20 cellular contexts compared by ENCODE assay signal in the genomic region with DNA sequence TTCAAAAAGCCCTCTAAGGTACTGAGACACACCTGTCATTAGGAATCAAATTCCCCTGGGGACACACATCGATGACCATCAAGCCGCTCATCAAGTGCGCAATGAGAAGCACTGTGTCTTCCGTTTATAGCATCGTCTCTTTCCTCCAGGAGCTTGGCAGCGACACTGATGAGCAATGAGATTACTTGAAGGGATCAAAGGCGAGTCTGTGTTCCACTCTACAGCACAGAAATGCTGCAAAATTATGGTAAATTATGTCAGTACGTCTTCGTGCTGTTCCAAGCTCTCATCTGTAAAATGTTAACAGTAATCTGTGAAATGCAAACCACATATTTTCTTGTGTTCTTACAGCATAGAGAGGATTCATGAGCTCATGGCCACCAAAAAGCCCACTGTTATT.
DNase-seq lines count a peak whose midpoint lies in the region; ATAC-seq lines count a peak whose summit lies in the region.
"Had no signal": no experiment of that assay in that cellular context is flagged by ENCODE, and none has a peak within 500 bp of the region (broad histone marks: within the 10 kb centered on the region; RNA-seq: fewer than 3 reads in every experiment).

No MANE protein-coding gene starts in this region.

- ATAC-seq in aorta (ENCODE audit: low FRiP score) (peak; percentile 8), HG03457 (IDR thresholded peaks at IDR 0.05; ENCODE audit: unreplicated experiment) (no peak), left colon (no peak)
- ATAC-seq: PC-3 had no signal

- no peak overlapping the region for H3K9ac ChIP-seq in adipocyte (ENCODE audit: low read length)

- H3K27ac ChIP-seq in aorta (ENCODE audit: low read depth in 1 of 2, low read length in 2 of 2): no peak overlapping the region
- H3K27ac ChIP-seq: C4-2B, SK-N-MC had no signal

- H3K9me3 ChIP-seq in adipocyte (ENCODE audit: control insufficient read depth, low read length): no peaks in the 10 kb centered on the region
- no peaks in the 10 kb centered on the region for H3K9me3 ChIP-seq in aorta (ENCODE audit: control insufficient read depth, low read length)

- intact Hi-C loops in aorta (cut with DNase I): no loop called here
- intact Hi-C loops in left colon (cut with DNase I, micrococcal nuclease): no loop called here

- no peaks in the 10 kb centered on the region for H3K36me3 ChIP-seq in adipocyte (ENCODE audit: control insufficient read depth, insufficient read depth, low read length, severe bottlenecking)
- H3K36me3 ChIP-seq in aorta (ENCODE audit: control insufficient read depth in 1 of 2, insufficient read depth in 2 of 2, low read length in 1 of 2): no peaks in the 10 kb centered on the region

- H3K27me3 ChIP-seq in adipocyte (replicated peaks; ENCODE audit: control insufficient read depth, insufficient read depth, low read length) (no peaks in the 10 kb centered on the region), aorta (ENCODE audit: control insufficient read depth in 1 of 2, insufficient read depth in 2 of 2, low read length in 1 of 2) (peaks cover 0 to 2% of the 10 kb centered on the region in 2 donors)

- WGBS in aorta, 2 donors: 97 to 98% methylated on average over 9 of the region's 9 CpGs

- H3K4me3 ChIP-seq in adipocyte (ENCODE audit: low read length) (peak overlapping the region; percentile 61), aorta (ENCODE audit: low read length in 2 of 2) (no peak overlapping the region)

- H3K4me1 ChIP-seq in adipocyte (ENCODE audit: control insufficient read depth, insufficient read depth, low read length) (peaks cover 28% of the 10 kb centered on the region), aorta (ENCODE audit: control insufficient read depth in 1 of 2, insufficient read depth in 2 of 2, low read length in 2 of 2) (no peaks in the 10 kb centered on the region)

- DNase-seq in EL: peak; percentile 11
- DNase-seq in adipocyte (ENCODE audit: low read depth): no peak
- peak; percentile 71 for DNase-seq in fibroblast of the conjunctiva (ENCODE audit: low read depth)
- DNase-seq in aorta: no peak
- no peak for DNase-seq in left colon
- no peak for DNase-seq in activated CD4-positive, alpha-beta T cell treated with anti-CD3 and anti-CD28 coated beads for 1 hour
- DNase-seq: Calu3; CD8-positive, alpha-beta memory T cell; DMS153; NCI-H1105 treated with DMSO at 0.1 percent for 48 hours; NCI-H1694; NCI-H2081; NCI-H2171; NCI-H446 treated with DMSO at 0.1 percent for 48 hours; NCI-H526 treated with DMSO at 0.1 percent for 48 hours; PC-3; Right ventricle myocardium superior had no signal

Comparison
In these comparisons a context has a peak if more than half of its experiments do, and no peak if none do; other contexts are left out.
1. DNase-seq: peak in EL (single experiment) and fibroblast of the conjunctiva (single experiment); none in adipocyte (single experiment), aorta (0 of 2), left colon (0 of 2) and activated CD4-positive, alpha-beta T cell treated with anti-CD3 and anti-CD28 coated beads for 1 hour (single experiment).